25 cellular contexts compared by ENCODE assay signal in genomic region chr1:150389650-150390049, GRCh38. TPM values are rescaled to one million over a fixed set of nuclear protein-coding genes. Genes with fewer than 3 reads are reported as not detected.
DNase-seq lines count a peak whose midpoint lies in the region; ATAC-seq, FAIRE-seq and TF ChIP-seq lines count a peak whose summit lies in the region.
"Had no signal": no experiment of that assay in that cellular context is flagged by ENCODE, and none has a peak within 500 bp of the region (broad histone marks: within the 10 kb centered on the region; RNA-seq: fewer than 3 reads in every experiment).

No MANE protein-coding gene starts in this region.

- intact Hi-C loops in activated CD8-positive, alpha-beta T cell treated with anti-CD3 and anti-CD28 coated beads for 36 hours (cut with micrococcal nuclease) = no loop called here
- intact Hi-C loops in testis (cut with DNase I; ENCODE audit: low total_unique reads) = no loop called here

- peak overlapping the region; percentile 47 for H3K27ac Mint-ChIP-seq in activated CD8-positive, alpha-beta T cell treated with anti-CD3 and anti-CD28 coated beads for 36 hours
- H3K27ac Mint-ChIP-seq in activated CD8-positive, alpha-beta T cell treated with anti-CD3 and anti-CD28 coated beads, Interleukin-2, amount 10 ng/mL, durations not matched to agents 7 days and 5 days = no peak overlapping the region
- peak overlapping the region; percentile 45 for H3K27ac Mint-ChIP-seq in activated T-helper 17 cell treated with anti-CD3 and anti-CD28 coated beads, Interleukin-2, amount 50 U/mL, for 72 hours

- no peak overlapping the region for H3K9ac ChIP-seq in smooth muscle cell (ENCODE audit: low read depth)

- H3K4me1 Mint-ChIP-seq in activated CD8-positive, alpha-beta T cell treated with anti-CD3 and anti-CD28 coated beads for 36 hours (ENCODE audit: low read depth) = peaks cover 38% of the 10 kb centered on the region
- H3K4me1 Mint-ChIP-seq in activated CD8-positive, alpha-beta T cell treated with anti-CD3 and anti-CD28 coated beads, Interleukin-2, amount 10 ng/mL, durations not matched to agents 7 days and 5 days (ENCODE audit: low read depth) = peaks cover 22% of the 10 kb centered on the region
- peaks cover 24% of the 10 kb centered on the region for H3K4me1 Mint-ChIP-seq in activated T-helper 17 cell treated with anti-CD3 and anti-CD28 coated beads, Interleukin-2, amount 50 U/mL, for 72 hours

- H3K9me3 ChIP-seq in smooth muscle cell (replicated peaks; ENCODE audit: low read depth) (no peaks in the 10 kb centered on the region), testis (no peaks in the 10 kb centered on the region)
- H3K9me3 ChIP-seq: heart right ventricle, neutrophil, right atrium auricular region, SJSA1, vagina had no signal

- peaks cover 97% of the 10 kb centered on the region for H3K79me2 ChIP-seq in smooth muscle cell (ENCODE audit: low read depth)

- no peak for TF ChIP-seq POLR2A in testis (IDR thresholded peaks at IDR 0.05)

- CTCF ChIA-PET in activated CD8-positive, alpha-beta T cell treated with anti-CD3 and anti-CD28 coated beads for 36 hours (lab: Charles Lee) = interaction anchor here (1.1 kb wide), 1 partner anchor 26 kb away, joined by 3 read pairs; the partner anchor contains the start of gene RPRD2
- CTCF ChIA-PET in activated CD8-positive, alpha-beta T cell treated with anti-CD3 and anti-CD28 coated beads, Interleukin-2, amount 10 ng/mL, durations not matched to agents 7 days and 5 days (lab: Charles Lee) = interaction anchor here (1.7 kb wide), 1 partner anchor 134 kb away, joined by 7 read pairs; no protein-coding TSS in a partner anchor

- no peak for DNase-seq in activated CD8-positive, alpha-beta T cell treated with anti-CD3 and anti-CD28 coated beads for 36 hours
- no peak for DNase-seq in activated CD8-positive, alpha-beta T cell treated with anti-CD3 and anti-CD28 coated beads, Interleukin-2, amount 10 ng/mL, durations not matched to agents 7 days and 5 days
- DNase-seq in smooth muscle cell (lab: John Stamatoyannopoulos, UW; ENCODE audit: unreplicated experiment) = no peak
- DNase-seq in NCI-H1105 treated with DMSO at 0.1 percent for 48 hours (lab: John Stamatoyannopoulos, UW) = no peak
- no peak for DNase-seq in testis
- DNase-seq: activated CD4-positive, alpha-beta T cell treated with anti-CD3 and anti-CD28 coated beads, Interleukin-2, amount 50 U/mL, for 1 hour; activated naive CD4-positive, alpha-beta T cell treated with anti-CD3 and anti-CD28 coated beads, Interleukin-2, amount 50 U/mL, for 16 hours; activated T-cell treated with anti-CD3 and anti-CD28 coated beads for 4 hours; brain microvascular endothelial cell; cortex of kidney; heart right ventricle; KBM-7; MV-4-11; NCI-H187; NCI-H226; NCI-H82; substantia nigra had no signal

- POLR2A ChIA-PET in activated CD8-positive, alpha-beta T cell treated with anti-CD3 and anti-CD28 coated beads for 36 hours (lab: Charles Lee) = interaction anchor here (0.6 to 0.8 kb wide), 2 partner anchors 18 to 325 kb away, joined by 3 read pairs; no protein-coding TSS in a partner anchor
- POLR2A ChIA-PET in activated CD8-positive, alpha-beta T cell treated with anti-CD3 and anti-CD28 coated beads, Interleukin-2, amount 10 ng/mL, durations not matched to agents 7 days and 5 days (lab: Charles Lee) = interaction anchor here (0.6 kb wide), 1 partner anchor 27 kb away, joined by 3 read pairs; no protein-coding TSS in a partner anchor

- no peaks in the 10 kb centered on the region for H3K27me3 Mint-ChIP-seq in activated CD8-positive, alpha-beta T cell treated with anti-CD3 and anti-CD28 coated beads for 36 hours
- no peaks in the 10 kb centered on the region for H3K27me3 Mint-ChIP-seq in activated CD8-positive, alpha-beta T cell treated with anti-CD3 and anti-CD28 coated beads, Interleukin-2, amount 10 ng/mL, durations not matched to agents 7 days and 5 days (ENCODE audit: low read depth)
- H3K27me3 Mint-ChIP-seq in activated T-helper 17 cell treated with anti-CD3 and anti-CD28 coated beads, Interleukin-2, amount 50 U/mL, for 72 hours = no peaks in the 10 kb centered on the region

- H3K4me3 Mint-ChIP-seq in activated CD8-positive, alpha-beta T cell treated with anti-CD3 and anti-CD28 coated beads for 36 hours = no peak overlapping the region
- no peak overlapping the region for H3K4me3 Mint-ChIP-seq in activated CD8-positive, alpha-beta T cell treated with anti-CD3 and anti-CD28 coated beads, Interleukin-2, amount 10 ng/mL, durations not matched to agents 7 days and 5 days
- H3K4me3 Mint-ChIP-seq in activated T-helper 17 cell treated with anti-CD3 and anti-CD28 coated beads, Interleukin-2, amount 50 U/mL, for 72 hours = no peak overlapping the region

- peaks cover 6% of the 10 kb centered on the region for H3F3A ChIP-seq in smooth muscle cell (ENCODE audit: low read depth)

- H3K4me3 ChIP-seq in smooth muscle cell (no peak overlapping the region), testis (no peak overlapping the region)
- H3K4me3 ChIP-seq: heart right ventricle, right atrium auricular region, SJSA1, vagina had no signal

- no peak for ATAC-seq in activated CD8-positive, alpha-beta T cell treated with anti-CD3 and anti-CD28 coated beads for 36 hours
- no peak for ATAC-seq in activated CD8-positive, alpha-beta T cell treated with anti-CD3 and anti-CD28 coated beads, Interleukin-2, amount 10 ng/mL, durations not matched to agents 7 days and 5 days
- no peak for ATAC-seq in activated T-helper 17 cell treated with anti-CD3 and anti-CD28 coated beads, Interleukin-2, amount 50 U/mL, for 72 hours (replicated peaks)
- no peak for ATAC-seq in HG02970 (IDR thresholded peaks at IDR 0.05; ENCODE audit: low FRiP score, unreplicated experiment)
- ATAC-seq: heart right ventricle had no signal

- H2AFZ ChIP-seq in smooth muscle cell (ENCODE audit: low read depth) = no peak overlapping the region

- peak overlapping the region; percentile 13 for H3K27ac ChIP-seq in smooth muscle cell (ENCODE audit: low read depth)
- no peak overlapping the region for H3K27ac ChIP-seq in testis
- H3K27ac ChIP-seq: brain microvascular endothelial cell, heart right ventricle, neutrophil, right atrium auricular region, SJSA1, vagina had no signal

- H3K9me3 Mint-ChIP-seq in activated CD8-positive, alpha-beta T cell treated with anti-CD3 and anti-CD28 coated beads for 36 hours = no peaks in the 10 kb centered on the region
- no peaks in the 10 kb centered on the region for H3K9me3 Mint-ChIP-seq in activated CD8-positive, alpha-beta T cell treated with anti-CD3 and anti-CD28 coated beads, Interleukin-2, amount 10 ng/mL, durations not matched to agents 7 days and 5 days (ENCODE audit: insufficient read depth)
- H3K9me3 Mint-ChIP-seq in activated T-helper 17 cell treated with anti-CD3 and anti-CD28 coated beads, Interleukin-2, amount 50 U/mL, for 72 hours = no peaks in the 10 kb centered on the region

- WGBS in smooth muscle cell (ENCODE audit: low lambda C conversion rate) = 50% methylated on average over 4 of the region's 4 CpGs
- WGBS in testis, 2 donors = 34 to 36% methylated on average over 4 of the region's 4 CpGs

- H3K27me3 ChIP-seq in smooth muscle cell (ENCODE audit: low read depth) = no peaks in the 10 kb centered on the region
- no peaks in the 10 kb centered on the region for H3K27me3 ChIP-seq in testis
- H3K27me3 ChIP-seq: brain microvascular endothelial cell, heart right ventricle, neutrophil, right atrium auricular region, SJSA1, vagina had no signal

- no peak for TF ChIP-seq CTCF in activated CD8-positive, alpha-beta T cell treated with anti-CD3 and anti-CD28 coated beads for 36 hours (IDR thresholded peaks at IDR 0.05)
- TF ChIP-seq CTCF in smooth muscle cell (IDR thresholded peaks at IDR 0.05; ENCODE audit: borderline replicate concordance, insufficient read depth, poor library complexity, severe bottlenecking) (no peak), testis (IDR thresholded peaks at IDR 0.05) (no peak)

- H3K4me2 ChIP-seq in smooth muscle cell = no peak overlapping the region

- peaks cover 93% of the 10 kb centered on the region for H4K20me1 ChIP-seq in smooth muscle cell (ENCODE audit: low read depth)

- H3K4me1 ChIP-seq in smooth muscle cell (ENCODE audit: low read depth) (no peaks in the 10 kb centered on the region), testis (no peaks in the 10 kb centered on the region)
- H3K4me1 ChIP-seq: SJSA1 had no signal

- peak; percentile 68 for FAIRE-seq in islet of Langerhans (lab: Jason Lieb, UNC)
- FAIRE-seq: GM19239 had no signal

- peaks cover 7% of the 10 kb centered on the region for H3K36me3 Mint-ChIP-seq in activated CD8-positive, alpha-beta T cell treated with anti-CD3 and anti-CD28 coated beads for 36 hours (ENCODE audit: low read depth)
- peaks cover 5% of the 10 kb centered on the region for H3K36me3 Mint-ChIP-seq in activated CD8-positive, alpha-beta T cell treated with anti-CD3 and anti-CD28 coated beads, Interleukin-2, amount 10 ng/mL, durations not matched to agents 7 days and 5 days (ENCODE audit: low read depth)
- peaks cover 17% of the 10 kb centered on the region for H3K36me3 Mint-ChIP-seq in activated T-helper 17 cell treated with anti-CD3 and anti-CD28 coated beads, Interleukin-2, amount 50 U/mL, for 72 hours (ENCODE audit: low read depth)

- H3K36me3 ChIP-seq in smooth muscle cell (ENCODE audit: low read depth) (no peaks in the 10 kb centered on the region), testis (ENCODE audit: low read depth, missing control alignments) (no peaks in the 10 kb centered on the region)
- H3K36me3 ChIP-seq: brain microvascular endothelial cell, heart right ventricle, neutrophil, right atrium auricular region, SJSA1, vagina had no signal

RNA-seq across cellular contexts. Expression of gene RPRD2, which starts 25.7 kb away (rescaled TPM):
- 10 to 100 TPM; 17.6 to 19.4 TPM for total RNA-seq in activated CD8-positive, alpha-beta T cell treated with anti-CD3 and anti-CD28 coated beads for 36 hours
- total RNA-seq in activated CD8-positive, alpha-beta T cell treated with anti-CD3 and anti-CD28 coated beads, Interleukin-2, amount 10 ng/mL, durations not matched to agents 7 days and 5 days = 10 to 100 TPM; 29.5 to 32.5 TPM
- total RNA-seq in activated T-helper 17 cell treated with anti-CD3 and anti-CD28 coated beads, Interleukin-2, amount 50 U/mL, for 72 hours = 10 to 100 TPM; 23.0 to 26.9 TPM
- total RNA-seq in smooth muscle cell = 15.4 and 17.1 TPM in 2 replicates
- 14.2 and 15.8 TPM in 2 replicates for polyA plus RNA-seq in smooth muscle cell
- total RNA-seq in testis = 10 to 100 TPM; 32.1 to 36.3 TPM
- polyA plus RNA-seq in testis (ENCODE audit: insufficient read depth, low read depth, low replicate concordance) = 38.9 TPM
